In genomic region chr15:88928192-88928591, GRCh38 we compare ENCODE assay signal across 1 cellular context. TPM values are rescaled to one million over a fixed set of nuclear protein-coding genes. Genes with fewer than 3 reads are reported as not detected.
"Had no signal": no experiment of that assay in that cellular context is flagged by ENCODE, and none has a peak within 500 bp of the region (broad histone marks: within the 10 kb centered on the region; RNA-seq: fewer than 3 reads in every experiment).

No MANE protein-coding gene starts in this region.

RNA-seq across cellular contexts. Expression of gene HAPLN3, which starts 32.8 kb away (rescaled TPM):
- total RNA-seq: HepG2 had no signal
